ENCODE assay signal across 14 cellular contexts in genomic region chr4:111989817-111990216, GRCh38.
"Had no signal": no experiment of that assay in that cellular context is flagged by ENCODE, and none has a peak within 500 bp of the region (broad histone marks: within the 10 kb centered on the region; RNA-seq: fewer than 3 reads in every experiment).

No MANE protein-coding gene starts in this region.

- H3K36me3 ChIP-seq: prostate gland, suprapubic skin, thyroid gland, upper lobe of left lung, uterus had no signal

- H3K27me3 ChIP-seq: suprapubic skin, thyroid gland, upper lobe of left lung, uterus had no signal

- DNase-seq: cerebellar nuclear complex; dermis blood vessel endothelial cell; erythroblast; foreskin keratinocyte; occipital lobe; stimulated activated naive CD8-positive, alpha-beta T cell treated with anti-CD3 and anti-CD28 coated beads, Interleukin-15, Interleukin-2, amounts not matched to agents 100 U/mL and 50 U/mL, for 24 hours; thyroid gland; upper lobe of left lung; uterus had no signal

- H3K4me1 ChIP-seq: foreskin keratinocyte, parathyroid adenoma, prostate gland, suprapubic skin, thyroid gland, uterus had no signal

- H3K9ac ChIP-seq: parathyroid adenoma had no signal

- H3K27ac ChIP-seq: foreskin keratinocyte, parathyroid adenoma, prostate gland, suprapubic skin, thyroid gland, upper lobe of left lung had no signal

- ATAC-seq: foreskin keratinocyte; natural killer cell treated with Interleukin-12 subunit alpha and Interleukin-12 subunit beta and Interleukin-15 and Interleukin-18, amount 100 ng/mL, for 72 hours; sciatic nerve; stimulated activated naive CD8-positive, alpha-beta T cell treated with anti-CD3 and anti-CD28 coated beads, Interleukin-15, Interleukin-2, amounts not matched to agents 100 U/mL and 50 U/mL, for 24 hours had no signal

- H3K9me3 ChIP-seq: prostate gland, suprapubic skin, thyroid gland, upper lobe of left lung, uterus had no signal

- H3K4me3 ChIP-seq: prostate gland, suprapubic skin, thyroid gland, upper lobe of left lung, uterus had no signal
